In genomic region chr3:45988100-45988761, GRCh38 we compare ENCODE assay signal across 1 cellular context.
TF ChIP-seq lines count a peak whose summit lies in the region.

No MANE protein-coding gene starts in this region.

TF ChIP-seq in K562, 482 proteins besides CTCF, POLR2A, EP300 and RAD21 (continued from another document):
- TF ChIP-seq, protein P1, sequence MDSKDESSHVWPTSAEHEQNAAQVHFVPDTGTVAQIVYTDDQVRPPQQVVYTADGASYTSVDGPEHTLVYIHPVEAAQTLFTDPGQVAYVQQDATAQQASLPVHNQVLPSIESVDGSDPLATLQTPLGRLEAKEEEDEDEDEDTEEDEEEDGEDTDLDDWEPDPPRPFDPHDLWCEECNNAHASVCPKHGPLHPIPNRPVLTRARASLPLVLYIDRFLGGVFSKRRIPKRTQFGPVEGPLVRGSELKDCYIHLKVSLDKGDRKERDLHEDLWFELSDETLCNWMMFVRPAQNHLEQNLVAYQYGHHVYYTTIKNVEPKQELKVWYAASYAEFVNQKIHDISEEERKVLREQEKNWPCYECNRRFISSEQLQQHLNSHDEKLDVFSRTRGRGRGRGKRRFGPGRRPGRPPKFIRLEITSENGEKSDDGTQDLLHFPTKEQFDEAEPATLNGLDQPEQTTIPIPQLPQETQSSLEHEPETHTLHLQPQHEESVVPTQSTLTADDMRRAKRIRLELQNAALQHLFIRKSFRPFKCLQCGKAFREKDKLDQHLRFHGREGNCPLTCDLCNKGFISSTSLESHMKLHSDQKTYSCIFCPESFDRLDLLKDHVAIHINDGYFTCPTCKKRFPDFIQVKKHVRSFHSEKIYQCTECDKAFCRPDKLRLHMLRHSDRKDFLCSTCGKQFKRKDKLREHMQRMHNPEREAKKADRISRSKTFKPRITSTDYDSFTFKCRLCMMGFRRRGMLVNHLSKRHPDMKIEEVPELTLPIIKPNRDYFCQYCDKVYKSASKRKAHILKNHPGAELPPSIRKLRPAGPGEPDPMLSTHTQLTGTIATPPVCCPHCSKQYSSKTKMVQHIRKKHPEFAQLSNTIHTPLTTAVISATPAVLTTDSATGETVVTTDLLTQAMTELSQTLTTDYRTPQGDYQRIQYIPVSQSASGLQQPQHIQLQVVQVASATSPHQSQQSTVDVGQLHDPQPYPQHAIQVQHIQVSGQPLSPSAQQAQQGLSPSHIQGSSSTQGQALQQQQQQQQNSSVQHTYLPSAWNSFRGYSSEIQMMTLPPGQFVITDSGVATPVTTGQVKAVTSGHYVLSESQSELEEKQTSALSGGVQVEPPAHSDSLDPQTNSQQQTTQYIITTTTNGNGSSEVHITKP (IDR thresholded peaks at IDR 0.05; ENCODE audit: partially characterized antibody), result no peak
- TF ChIP-seq MAZ (CRISPR knock-in tag; conservative IDR thresholded peaks at IDR 0.05 in 1 of 2, IDR thresholded peaks at IDR 0.05 in 1 of 2) (no peak), NCOA1 (IDR thresholded peaks at IDR 0.05; ENCODE audit: low read depth) (no peak), RBM39 (optimal IDR thresholded peaks at IDR 0.05; ENCODE audit: low read depth, low read length) (no peak), ZFP91 (CRISPR knock-in tag; IDR thresholded peaks at IDR 0.05) (no peak), ZNF431 (CRISPR knock-in tag; IDR thresholded peaks at IDR 0.05) (no peak), HDAC2 (IDR thresholded peaks at IDR 0.05) (no peak), SRSF7 (optimal IDR thresholded peaks at IDR 0.05; ENCODE audit: low read depth, low read length) (no peak), ZNF174 (CRISPR knock-in tag; IDR thresholded peaks at IDR 0.05) (no peak), ZNF282 (CRISPR knock-in tag; IDR thresholded peaks at IDR 0.05) (no peak), POLR2B (IDR thresholded peaks at IDR 0.05; ENCODE audit: low read depth, partially characterized antibody) (no peak), ZNF197 (CRISPR knock-in tag; IDR thresholded peaks at IDR 0.05; ENCODE audit: low read depth) (no peak), ZZZ3 (IDR thresholded peaks at IDR 0.05) (no peak), CHCHD3 (CRISPR knock-in tag; IDR thresholded peaks at IDR 0.05) (no peak)
- TF ChIP-seq, protein P2, sequence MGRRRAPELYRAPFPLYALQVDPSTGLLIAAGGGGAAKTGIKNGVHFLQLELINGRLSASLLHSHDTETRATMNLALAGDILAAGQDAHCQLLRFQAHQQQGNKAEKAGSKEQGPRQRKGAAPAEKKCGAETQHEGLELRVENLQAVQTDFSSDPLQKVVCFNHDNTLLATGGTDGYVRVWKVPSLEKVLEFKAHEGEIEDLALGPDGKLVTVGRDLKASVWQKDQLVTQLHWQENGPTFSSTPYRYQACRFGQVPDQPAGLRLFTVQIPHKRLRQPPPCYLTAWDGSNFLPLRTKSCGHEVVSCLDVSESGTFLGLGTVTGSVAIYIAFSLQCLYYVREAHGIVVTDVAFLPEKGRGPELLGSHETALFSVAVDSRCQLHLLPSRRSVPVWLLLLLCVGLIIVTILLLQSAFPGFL (CRISPR knock-in tag; IDR thresholded peaks at IDR 0.05), result no peak
